8 cellular contexts compared by ENCODE assay signal in genomic region chr1:58780586-58781452, GRCh38. TPM values are rescaled to one million over a fixed set of nuclear protein-coding genes. Genes with fewer than 3 reads are reported as not detected.
DNase-seq lines count a peak whose midpoint lies in the region; ATAC-seq, FAIRE-seq and TF ChIP-seq lines count a peak whose summit lies in the region.

No MANE protein-coding gene starts in this region.

- peaks cover 28% of the 10 kb centered on the region for H4K20me1 ChIP-seq in BLaER1
- H4K20me1 ChIP-seq in astrocyte (ENCODE audit: insufficient read depth, low read length) = peaks cover 41% of the 10 kb centered on the region

- peaks cover 38% of the 10 kb centered on the region for H3K79me2 ChIP-seq in astrocyte (ENCODE audit: insufficient read depth, low read length)

- no peaks in the 10 kb centered on the region for H3K9me3 Mint-ChIP-seq in astrocyte (ENCODE audit: unreplicated experiment)
- H3K9me3 Mint-ChIP-seq in stimulated activated memory B cell treated with anti-CD40 and anti-IgM and Interleukin-4, amounts not matched to agents 10 μg/mL and 1 μg/mL and 100 μg/mL, for 72 hours = no peaks in the 10 kb centered on the region

- peak overlapping the region; percentile 99 for H3K27ac Mint-ChIP-seq in astrocyte (ENCODE audit: unreplicated experiment)
- H3K27ac Mint-ChIP-seq in stimulated activated memory B cell treated with anti-CD40 and anti-IgM and Interleukin-4, amounts not matched to agents 10 μg/mL and 1 μg/mL and 100 μg/mL, for 72 hours = no peak overlapping the region

- H3K4me2 ChIP-seq in BLaER1 (peak overlapping the region; percentile 98), astrocyte (ENCODE audit: low read length) (peak overlapping the region; percentile 89)

- H3K36me3 Mint-ChIP-seq in astrocyte (ENCODE audit: low read depth, unreplicated experiment) = peaks cover 21% of the 10 kb centered on the region
- H3K36me3 Mint-ChIP-seq in stimulated activated memory B cell treated with anti-CD40 and anti-IgM and Interleukin-4, amounts not matched to agents 10 μg/mL and 1 μg/mL and 100 μg/mL, for 72 hours = peaks cover 18% of the 10 kb centered on the region

- peak; percentile 28 for DNase-seq in astrocyte (ENCODE audit: low read depth)
- peak; percentile 68 for DNase-seq in left kidney (ENCODE audit: low read depth, low spot score)
- peak in 1 of 2 donors; percentile 33 for DNase-seq in tibial nerve (ENCODE audit: low spot score in 2 of 2)
- no peak for DNase-seq in activated CD8-positive, alpha-beta memory T cell treated with anti-CD3 and anti-CD28 coated beads for 24 hours

- WGBS in tibial nerve, 2 donors = 10 to 14% methylated on average over 2 of the region's 2 CpGs

- no peak overlapping the region for H3K9ac ChIP-seq in BLaER1
- H3K9ac ChIP-seq in HUES6 (ENCODE audit: low read length) = no peak overlapping the region
- H3K9ac ChIP-seq in astrocyte (ENCODE audit: low read length) = peak overlapping the region; percentile 99

- H3K4me3 ChIP-seq in BLaER1 (peak overlapping the region; percentile 82), HUES6 (ENCODE audit: low read depth, low read length) (peak overlapping the region; percentile 82), astrocyte (ENCODE audit: insufficient read depth, low read depth, low read length) (peak overlapping the region; percentile 98), tibial nerve (peak overlapping the region; percentile 65 to 97 (median 81))

- H3K4me3 Mint-ChIP-seq in astrocyte (ENCODE audit: unreplicated experiment) = peak overlapping the region; percentile 95
- H3K4me3 Mint-ChIP-seq in stimulated activated memory B cell treated with anti-CD40 and anti-IgM and Interleukin-4, amounts not matched to agents 10 μg/mL and 1 μg/mL and 100 μg/mL, for 72 hours = no peak overlapping the region

- peak in 1 of 2 donors; percentile 9 for TF ChIP-seq POLR2A in tibial nerve (IDR thresholded peaks at IDR 0.05)

- H3K27ac ChIP-seq in BLaER1 = no peak overlapping the region
- H3K27ac ChIP-seq in HUES6 (ENCODE audit: low read depth, low read length) = no peak overlapping the region
- H3K27ac ChIP-seq in astrocyte (ENCODE audit: low read depth, low read length) = peak overlapping the region; percentile 90
- peak overlapping the region; percentile 95 to 100 (median 99) for H3K27ac ChIP-seq in tibial nerve

- peaks cover 6% of the 10 kb centered on the region for H3K4me1 Mint-ChIP-seq in astrocyte (ENCODE audit: low read depth, unreplicated experiment)
- H3K4me1 Mint-ChIP-seq in stimulated activated memory B cell treated with anti-CD40 and anti-IgM and Interleukin-4, amounts not matched to agents 10 μg/mL and 1 μg/mL and 100 μg/mL, for 72 hours = peaks cover 21% of the 10 kb centered on the region

- H3K4me1 ChIP-seq in BLaER1 = peaks cover 21% of the 10 kb centered on the region
- H3K4me1 ChIP-seq in HUES6 (ENCODE audit: control insufficient read depth, insufficient read depth, low read length) = peaks cover 17% of the 10 kb centered on the region
- H3K4me1 ChIP-seq in astrocyte (ENCODE audit: insufficient read depth, low read length) = peaks cover 13% of the 10 kb centered on the region
- H3K4me1 ChIP-seq in tibial nerve = peaks cover 0 to 23% (median 10%) of the 10 kb centered on the region in 4 donors

- no peak for TF ChIP-seq EP300 in tibial nerve (IDR thresholded peaks at IDR 0.05)

- TF ChIP-seq CTCF in astrocyte (IDR thresholded peaks at IDR 0.05; ENCODE audit: insufficient read depth, low read depth, low read length) = no peak
- no peak for TF ChIP-seq CTCF in tibial nerve (IDR thresholded peaks at IDR 0.05)

- H3K36me3 ChIP-seq in BLaER1 (no peaks in the 10 kb centered on the region), HUES6 (ENCODE audit: control insufficient read depth, insufficient read depth, low read length) (peaks cover 5% of the 10 kb centered on the region; the same call in 1 of the 2 replicates), astrocyte (ENCODE audit: insufficient read depth, low read length) (peaks cover 8% of the 10 kb centered on the region), tibial nerve (peaks cover 0 to 8% (median 0%) of the 10 kb centered on the region in 3 donors)

- FAIRE-seq in astrocyte (lab: Jason Lieb, UNC) = peak; percentile 32

- H2AFZ ChIP-seq in astrocyte (ENCODE audit: low read depth, low read length) = no peak overlapping the region

- no peaks in the 10 kb centered on the region for H3K27me3 Mint-ChIP-seq in astrocyte (ENCODE audit: low read depth, unreplicated experiment)
- H3K27me3 Mint-ChIP-seq in stimulated activated memory B cell treated with anti-CD40 and anti-IgM and Interleukin-4, amounts not matched to agents 10 μg/mL and 1 μg/mL and 100 μg/mL, for 72 hours = no peaks in the 10 kb centered on the region

- ATAC-seq in GM19395 (IDR thresholded peaks at IDR 0.05; ENCODE audit: unreplicated experiment) = no peak
- no peak for ATAC-seq in stimulated activated memory B cell treated with anti-CD40 and anti-IgM and Interleukin-4, amounts not matched to agents 10 μg/mL and 1 μg/mL and 100 μg/mL, for 72 hours

- H3K27me3 ChIP-seq in BLaER1 = peaks cover 8% of the 10 kb centered on the region; the same call in 1 of the 2 replicates
- H3K27me3 ChIP-seq in HUES6 (ENCODE audit: control insufficient read depth, insufficient read depth, low read length) = peaks cover 24% of the 10 kb centered on the region
- H3K27me3 ChIP-seq in astrocyte (ENCODE audit: insufficient read depth, low read length) = no peaks in the 10 kb centered on the region
- no peaks in the 10 kb centered on the region for H3K27me3 ChIP-seq in tibial nerve

- no peaks in the 10 kb centered on the region for H3K9me3 ChIP-seq in BLaER1
- H3K9me3 ChIP-seq in HUES6 (ENCODE audit: control insufficient read depth, insufficient read depth, low read depth, low read length) = no peaks in the 10 kb centered on the region
- no peaks in the 10 kb centered on the region for H3K9me3 ChIP-seq in astrocyte (ENCODE audit: insufficient read depth, low read depth, low read length)
- no peaks in the 10 kb centered on the region for H3K9me3 ChIP-seq in tibial nerve

RNA-seq across cellular contexts. Expression of gene JUN, which starts 3.0 kb away (rescaled TPM):
- 100 and 101 TPM in 2 replicates for total RNA-seq in astrocyte
- 100 to 1,000 TPM; 169 to 267 (median 192) TPM for total RNA-seq in tibial nerve

Comparison
In these comparisons a context has a peak if more than half of its experiments do, and no peak if none do; other contexts are left out.
1. H3K27ac ChIP-seq: peak in astrocyte (single experiment) and tibial nerve (4 of 4); none in BLaER1 (single experiment) and HUES6 (single experiment).
2. Peak in every context shown above with its lines, with median percentiles within 50 percentile points of each other: H3K4me3 ChIP-seq.